Comparison of ENCODE assay signal across 25 cellular contexts in the genomic region with DNA sequence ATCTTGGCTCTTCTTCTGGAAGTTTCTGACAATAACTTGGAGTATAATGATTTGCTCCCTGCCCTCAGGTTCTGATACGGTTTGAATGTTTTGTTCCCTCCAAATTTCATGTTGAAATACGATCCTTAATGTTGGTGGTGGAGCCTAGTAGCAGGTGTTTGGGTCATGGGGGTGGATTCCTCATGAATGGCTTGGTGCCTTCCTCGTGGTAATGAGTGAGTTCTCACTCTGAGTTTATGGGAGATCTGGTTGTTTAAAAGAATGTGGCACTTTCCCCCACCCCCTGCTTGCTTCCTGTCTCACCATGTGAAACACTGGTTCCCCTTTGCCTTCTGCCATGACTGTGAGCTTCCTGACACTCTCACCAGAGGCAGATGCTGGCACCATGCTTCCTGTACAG.
DNase-seq lines count a peak whose midpoint lies in the region; ATAC-seq, FAIRE-seq and TF ChIP-seq lines count a peak whose summit lies in the region.
"Had no signal": no experiment of that assay in that cellular context is flagged by ENCODE, and none has a peak within 500 bp of the region (broad histone marks: within the 10 kb centered on the region; RNA-seq: fewer than 3 reads in every experiment).

No MANE protein-coding gene starts in this region.

- no peak overlapping the region for H4K8ac ChIP-seq in mesendoderm (ENCODE audit: low read depth, low read length)

- H3K27me3 Mint-ChIP-seq in neural crest cell (ENCODE audit: low read depth) = no peaks in the 10 kb centered on the region

- no TSS peak for BruUV-seq in OCI-LY7 (replicated peaks; lab: Mats Ljungman, UMichigan)

- no peaks in the 10 kb centered on the region for H3K36me3 ChIP-seq in mesendoderm (ENCODE audit: control insufficient read depth, insufficient read depth, low read length)
- H3K36me3 ChIP-seq in OCI-LY7 (ENCODE audit: insufficient read depth, low read length) = no peaks in the 10 kb centered on the region
- H3K36me3 ChIP-seq in left lung = no peaks in the 10 kb centered on the region
- H3K36me3 ChIP-seq: BE2C; BLaER1 treated with 17β-estradiol and CSF1 and Interleukin-3, amounts not matched to agents 10 nM and 100 nM; HAP-1 had no signal

- H3K4me3 ChIP-seq in mesendoderm (ENCODE audit: low read length) (no peak overlapping the region), OCI-LY7 (ENCODE audit: low read depth, low read length, poor library complexity, severe bottlenecking) (no peak overlapping the region), left lung (no peak overlapping the region)
- H3K4me3 ChIP-seq: A549; BLaER1 treated with 17β-estradiol and CSF1 and Interleukin-3, amounts not matched to agents 10 nM and 100 nM; GM12878; HAP-1 had no signal

- no peak overlapping the region for H3K9ac ChIP-seq in mesendoderm (ENCODE audit: low read length)
- H3K9ac ChIP-seq: BLaER1 treated with 17β-estradiol and CSF1 and Interleukin-3, amounts not matched to agents 10 nM and 100 nM had no signal

- H3K4me2 ChIP-seq in mesendoderm (ENCODE audit: low read length) = no peak overlapping the region
- H3K4me2 ChIP-seq in OCI-LY7 (ENCODE audit: low read length) = no peak overlapping the region
- H3K4me2 ChIP-seq: A549 had no signal

- WGBS in mesendoderm (ENCODE audit: extremely low coverage, insufficient coverage, low lambda C conversion rate) = no CpG with 5 or more reads among the region's 3 CpGs

- H3K4me1 ChIP-seq in mesendoderm (ENCODE audit: control insufficient read depth, low read depth, low read length) = no peaks in the 10 kb centered on the region
- no peaks in the 10 kb centered on the region for H3K4me1 ChIP-seq in OCI-LY7 (ENCODE audit: insufficient read depth, low read length, poor library complexity, severe bottlenecking)
- H3K4me1 ChIP-seq in left lung = no peaks in the 10 kb centered on the region
- H3K4me1 ChIP-seq: BE2C, HAP-1 had no signal

- POLR2A ChIA-PET in OCI-LY7 (lab: Charles Lee) = no interaction called here

- no peaks in the 10 kb centered on the region for H4K20me1 ChIP-seq in OCI-LY7 (ENCODE audit: insufficient read depth, low read length)
- H4K20me1 ChIP-seq: BLaER1 treated with 17β-estradiol and CSF1 and Interleukin-3, amounts not matched to agents 10 nM and 100 nM had no signal

- no peak overlapping the region for H3K18ac ChIP-seq in mesendoderm (ENCODE audit: low read length)

- no peak for DNase-seq in HTR-8/SVneo (ENCODE audit: insufficient read length, low spot score)
- peak; percentile 38 for DNase-seq in mesendoderm
- no peak for DNase-seq in neural crest cell (ENCODE audit: low read depth, low spot score)
- DNase-seq in OCI-LY7 (ENCODE audit: low spot score) = no peak
- DNase-seq in amniotic stem cell (lab: John Stamatoyannopoulos, UW) = no peak
- DNase-seq in left lung = no peak
- DNase-seq: 8988T; ACHN; AML-193; BE2C; CD4-positive, alpha-beta T cell; CD8-positive, alpha-beta memory T cell; DMS 273 treated with DMSO at 0.1 percent for 48 hours; DMS79; EL; GDM1; GOT3; HFFc6 had no signal

- CTCF ChIA-PET in OCI-LY7 (lab: Charles Lee; ENCODE audit: unreplicated experiment) = no interaction called here

- H3K79me1 ChIP-seq in mesendoderm (ENCODE audit: low read length) = no peaks in the 10 kb centered on the region

- no peaks in the 10 kb centered on the region for H3K4me1 Mint-ChIP-seq in neural crest cell
- H3K4me1 Mint-ChIP-seq: CD14-positive monocyte; CD8-positive, alpha-beta memory T cell had no signal

- no peak overlapping the region for H3K56ac ChIP-seq in mesendoderm (ENCODE audit: low read length)

- H3K23ac ChIP-seq in mesendoderm (ENCODE audit: low read length) = no peak overlapping the region

- H2AFZ ChIP-seq in OCI-LY7 (ENCODE audit: low read length) = no peak overlapping the region

- TF ChIP-seq CTCF in neural crest cell (conservative IDR thresholded peaks at IDR 0.05) (no peak), OCI-LY7 (conservative IDR thresholded peaks at IDR 0.05; ENCODE audit: low read length) (no peak), left lung (IDR thresholded peaks at IDR 0.05) (no peak)

- no peak overlapping the region for H4K5ac ChIP-seq in mesendoderm (ENCODE audit: low read length)

- H3K27ac ChIP-seq in mesendoderm (ENCODE audit: low read depth, low read length) (no peak overlapping the region), OCI-LY7 (ENCODE audit: low read depth, low read length, poor library complexity, severe bottlenecking) (no peak overlapping the region), left lung (no peak overlapping the region)
- H3K27ac ChIP-seq: A549; BLaER1 treated with 17β-estradiol and CSF1 and Interleukin-3, amounts not matched to agents 10 nM and 100 nM had no signal

- no peak overlapping the region for H2BK120ac ChIP-seq in mesendoderm (ENCODE audit: low read depth, low read length)

- no peak overlapping the region for H3K4me3 Mint-ChIP-seq in neural crest cell
- H3K4me3 Mint-ChIP-seq: CD14-positive monocyte; CD4-positive, alpha-beta T cell; CD8-positive, alpha-beta memory T cell; HFFc6 had no signal

- peak overlapping the region; percentile 35 for H3K27ac Mint-ChIP-seq in neural crest cell (ENCODE audit: unreplicated experiment)
- H3K27ac Mint-ChIP-seq: CD14-positive monocyte; CD4-positive, alpha-beta T cell; CD8-positive, alpha-beta memory T cell; HFFc6 had no signal

- intact Hi-C loops in OCI-LY7 (cut with micrococcal nuclease; ENCODE audit: unreplicated experiment) (no loop called here), left lung (cut with DNase I) (no loop called here)

- no peak for ATAC-seq in left lung
- ATAC-seq: A549, GM12878 had no signal

- H2BK15ac ChIP-seq in mesendoderm (replicated peaks; ENCODE audit: low read depth) = no peak overlapping the region

- H3K9me2 ChIP-seq in OCI-LY7 (ENCODE audit: insufficient read depth, low read length) = no peaks in the 10 kb centered on the region

- H3K36me3 Mint-ChIP-seq in neural crest cell (ENCODE audit: low read depth) = peaks cover 11% of the 10 kb centered on the region
- H3K36me3 Mint-ChIP-seq: CD14-positive monocyte had no signal

- H3K79me2 ChIP-seq in mesendoderm (ENCODE audit: control insufficient read depth, insufficient read depth, low read length) = no peaks in the 10 kb centered on the region
- no peaks in the 10 kb centered on the region for H3K79me2 ChIP-seq in OCI-LY7 (ENCODE audit: insufficient read depth, low read depth, low read length)

- FAIRE-seq in HTR-8/SVneo (lab: Jason Lieb, UNC) = peak; percentile 49
- FAIRE-seq: A549, D721Med, GM12878, GM19239 had no signal

- no peak overlapping the region for H2BK5ac ChIP-seq in mesendoderm (ENCODE audit: low read length)

- no peaks in the 10 kb centered on the region for H3K9me3 ChIP-seq in OCI-LY7 (ENCODE audit: low read length)
- peaks cover 0 to 28% of the 10 kb centered on the region in 2 donors for H3K9me3 ChIP-seq in left lung
- H3K9me3 ChIP-seq: BE2C, HAP-1 had no signal

- peaks cover 15% of the 10 kb centered on the region for H3K9me3 Mint-ChIP-seq in neural crest cell
- H3K9me3 Mint-ChIP-seq: CD4-positive, alpha-beta T cell had no signal

- no peak overlapping the region for H2AK5ac ChIP-seq in mesendoderm (ENCODE audit: low read length)

- no peak overlapping the region for H3K4ac ChIP-seq in mesendoderm (ENCODE audit: low read depth, low read length)

- H3K27me3 ChIP-seq in mesendoderm (ENCODE audit: insufficient read depth, low read length, poor library complexity) (no peaks in the 10 kb centered on the region), left lung (no peaks in the 10 kb centered on the region)
- H3K27me3 ChIP-seq: BE2C; BLaER1 treated with 17β-estradiol and CSF1 and Interleukin-3, amounts not matched to agents 10 nM and 100 nM had no signal
